23 cellular contexts compared by ENCODE assay signal in the genomic region with DNA sequence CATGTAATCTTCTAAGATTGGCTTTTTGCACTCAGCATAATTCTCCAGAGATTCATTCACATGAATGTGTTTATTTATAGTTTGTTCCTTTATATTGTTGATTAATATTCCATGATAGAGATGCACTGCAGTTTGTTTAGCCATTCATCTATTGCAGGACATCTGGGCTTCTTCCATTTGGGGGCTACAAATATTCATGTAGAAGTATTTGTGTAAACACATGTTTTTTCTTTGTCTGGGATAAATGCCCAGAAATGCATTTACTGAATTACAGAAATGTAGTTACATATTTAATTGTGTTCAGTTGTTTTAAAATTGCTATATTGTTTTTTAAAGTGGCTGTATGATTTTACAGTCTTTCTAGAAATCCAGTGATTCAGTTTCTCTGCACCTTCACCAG.
A peak's percentile ranks its signal among the peaks of the same experiment; 100 is the strongest.
DNase-seq lines count a peak whose midpoint lies in the region; TF ChIP-seq lines count a peak whose summit lies in the region.
"Had no signal": no experiment of that assay in that cellular context is flagged by ENCODE, and none has a peak within 500 bp of the region (broad histone marks: within the 10 kb centered on the region; RNA-seq: fewer than 3 reads in every experiment).

No MANE protein-coding gene starts in this region.

- H3K4me1 Mint-ChIP-seq in activated T-helper 1 cell treated with anti-CD3 and anti-CD28 coated beads, Interleukin-12 subunit alpha, Interleukin-12 subunit beta, Interleukin-2, Interleukin-4 antibody, amounts not matched to agents 30 ng/mL and 10 ng/mL and 1 ng/mL, durations not matched to agents 14 hours and 24 hours and 36 hours (ENCODE audit: low read depth), result no peaks in the 10 kb centered on the region
- H3K4me1 Mint-ChIP-seq: CD14-positive monocyte; CD4-positive, alpha-beta memory T cell; CD8-positive, alpha-beta memory T cell had no signal

- H3K27ac Mint-ChIP-seq in activated T-helper 1 cell treated with anti-CD3 and anti-CD28 coated beads, Interleukin-12 subunit alpha, Interleukin-12 subunit beta, Interleukin-2, Interleukin-4 antibody, amounts not matched to agents 30 ng/mL and 10 ng/mL and 1 ng/mL, durations not matched to agents 14 hours and 24 hours and 36 hours, result no peak overlapping the region
- H3K27ac Mint-ChIP-seq: CD14-positive monocyte; CD4-positive, alpha-beta memory T cell; CD4-positive, CD25-positive, alpha-beta regulatory T cell; CD8-positive, alpha-beta memory T cell had no signal

- no peak overlapping the region for H3K9ac ChIP-seq in adipocyte (ENCODE audit: low read length)
- H3K9ac ChIP-seq: BLaER1 had no signal

- in situ Hi-C loops in brain microvascular endothelial cell (cut with HindIII; ENCODE audit: low pct_ligation_motif_present, low sequenced_read_pairs), result no loop called here

- intact Hi-C loops in activated T-helper 1 cell treated with anti-CD3 and anti-CD28 coated beads, Interleukin-12 subunit alpha, Interleukin-12 subunit beta, Interleukin-2, Interleukin-4 antibody, amounts not matched to agents 30 ng/mL and 10 ng/mL and 1 ng/mL, durations not matched to agents 14 hours and 24 hours and 36 hours (cut with micrococcal nuclease), result no loop called here

- H3K36me3 ChIP-seq in adipocyte (ENCODE audit: control insufficient read depth, insufficient read depth, low read length, severe bottlenecking) (no peaks in the 10 kb centered on the region), brain microvascular endothelial cell (replicated peaks) (no peaks in the 10 kb centered on the region)
- H3K36me3 ChIP-seq: BE2C, BLaER1 had no signal

- no peaks in the 10 kb centered on the region for H3K4me1 ChIP-seq in adipocyte (ENCODE audit: control insufficient read depth, insufficient read depth, low read length)
- H3K4me1 ChIP-seq: A549, BLaER1 had no signal

- H3K4me3 Mint-ChIP-seq in activated T-helper 1 cell treated with anti-CD3 and anti-CD28 coated beads, Interleukin-12 subunit alpha, Interleukin-12 subunit beta, Interleukin-2, Interleukin-4 antibody, amounts not matched to agents 30 ng/mL and 10 ng/mL and 1 ng/mL, durations not matched to agents 14 hours and 24 hours and 36 hours, result no peak overlapping the region
- H3K4me3 Mint-ChIP-seq: CD14-positive monocyte; CD4-positive, alpha-beta memory T cell; CD4-positive, CD25-positive, alpha-beta regulatory T cell; CD8-positive, alpha-beta memory T cell had no signal

- H3K9me3 ChIP-seq in adipocyte (ENCODE audit: control insufficient read depth, low read length), result no peaks in the 10 kb centered on the region
- H3K9me3 ChIP-seq: A549, BE2C, BLaER1 had no signal

- no peaks in the 10 kb centered on the region for H3K27me3 ChIP-seq in adipocyte (replicated peaks; ENCODE audit: control insufficient read depth, insufficient read depth, low read length)
- no peaks in the 10 kb centered on the region for H3K27me3 ChIP-seq in brain microvascular endothelial cell (replicated peaks)
- H3K27me3 ChIP-seq: BE2C, BLaER1 had no signal

- no peak overlapping the region for H3K27ac ChIP-seq in brain microvascular endothelial cell
- H3K27ac ChIP-seq: 22Rv1, A549, BLaER1 had no signal

- no peak for TF ChIP-seq CTCF in AG10803 (conservative IDR thresholded peaks at IDR 0.05; ENCODE audit: low read length)
- TF ChIP-seq CTCF in brain microvascular endothelial cell (IDR thresholded peaks at IDR 0.05; ENCODE audit: low read depth, low read length, missing control alignments), result no peak

- H3K4me3 ChIP-seq in AG10803 (ENCODE audit: low read length), result no peak overlapping the region
- no peak overlapping the region for H3K4me3 ChIP-seq in adipocyte (ENCODE audit: low read length)
- no peak overlapping the region for H3K4me3 ChIP-seq in brain microvascular endothelial cell (ENCODE audit: low read depth, low read length)
- H3K4me3 ChIP-seq: A549, BLaER1, GM12878 had no signal

- peak; percentile 3 for DNase-seq in AG10803 (ENCODE audit: low read depth)
- peak; percentile 61 for DNase-seq in adipocyte (ENCODE audit: low read depth)
- DNase-seq in fibroblast of gingiva (ENCODE audit: low read depth), result peak; percentile 57
- DNase-seq in brain microvascular endothelial cell, result no peak
- DNase-seq in activated T-helper 1 cell treated with anti-CD3 and anti-CD28 coated beads, Interleukin-12 subunit alpha, Interleukin-12 subunit beta, Interleukin-2, Interleukin-4 antibody, amounts not matched to agents 30 ng/mL and 10 ng/mL and 1 ng/mL, durations not matched to agents 14 hours and 24 hours and 36 hours (ENCODE audit: low spot score), result no peak
- DNase-seq: BE2C; C1 segment of cervical spinal cord; CD4-positive, alpha-beta memory T cell; CD4-positive, CD25-positive, alpha-beta regulatory T cell; CD8-positive, alpha-beta memory T cell; COR-L47; DMS 273 treated with DMSO at 0.1 percent for 48 hours; DMS153; DMS53; DMS79; DND-41; EL; GDM1 had no signal

- no peaks in the 10 kb centered on the region for H3K36me3 Mint-ChIP-seq in activated T-helper 1 cell treated with anti-CD3 and anti-CD28 coated beads, Interleukin-12 subunit alpha, Interleukin-12 subunit beta, Interleukin-2, Interleukin-4 antibody, amounts not matched to agents 30 ng/mL and 10 ng/mL and 1 ng/mL, durations not matched to agents 14 hours and 24 hours and 36 hours (ENCODE audit: low read depth)
- H3K36me3 Mint-ChIP-seq: CD14-positive monocyte; CD4-positive, alpha-beta memory T cell; CD4-positive, CD25-positive, alpha-beta regulatory T cell; CD8-positive, alpha-beta memory T cell had no signal

- H3K27me3 Mint-ChIP-seq in activated T-helper 1 cell treated with anti-CD3 and anti-CD28 coated beads, Interleukin-12 subunit alpha, Interleukin-12 subunit beta, Interleukin-2, Interleukin-4 antibody, amounts not matched to agents 30 ng/mL and 10 ng/mL and 1 ng/mL, durations not matched to agents 14 hours and 24 hours and 36 hours (ENCODE audit: insufficient read depth), result no peaks in the 10 kb centered on the region
- H3K27me3 Mint-ChIP-seq: CD4-positive, alpha-beta memory T cell; CD8-positive, alpha-beta memory T cell had no signal

- H3K9me3 Mint-ChIP-seq in activated T-helper 1 cell treated with anti-CD3 and anti-CD28 coated beads, Interleukin-12 subunit alpha, Interleukin-12 subunit beta, Interleukin-2, Interleukin-4 antibody, amounts not matched to agents 30 ng/mL and 10 ng/mL and 1 ng/mL, durations not matched to agents 14 hours and 24 hours and 36 hours, result peaks cover 4% of the 10 kb centered on the region

Comparison
In these comparisons a context has a peak if more than half of its experiments do, and no peak if none do; other contexts are left out.
1. DNase-seq: peak in AG10803 (single experiment), adipocyte (single experiment) and fibroblast of gingiva (single experiment); none in brain microvascular endothelial cell (single experiment) and activated T-helper 1 cell treated with anti-CD3 and anti-CD28 coated beads, Interleukin-12 subunit alpha, Interleukin-12 subunit beta, Interleukin-2, Interleukin-4 antibody, amounts not matched to agents 30 ng/mL and 10 ng/mL and 1 ng/mL, durations not matched to agents 14 hours and 24 hours and 36 hours (single experiment).